ENCODE assay signal across 1 cellular context in genomic region chr20:3980260-3981131, GRCh38.
TF ChIP-seq lines count a peak whose summit lies in the region.

No MANE protein-coding gene starts in this region.

TF ChIP-seq in HepG2, 621 proteins besides CTCF, POLR2A, EP300 and RAD21 (continued from another document and continues in another):
- TF ChIP-seq ZNF512B (CRISPR knock-in tag; IDR thresholded peaks at IDR 0.05; ENCODE audit: borderline replicate concordance) = no peak
- no peak for TF ChIP-seq ZNF7 (CRISPR knock-in tag; IDR thresholded peaks at IDR 0.05)
- peak; percentile 78 for TF ChIP-seq HNF4A (CRISPR knock-in tag; IDR thresholded peaks at IDR 0.05)
- TF ChIP-seq SMC3 (IDR thresholded peaks at IDR 0.05; ENCODE audit: low read length) = peak; percentile 51
- no peak for TF ChIP-seq ZNF468 (CRISPR knock-in tag; IDR thresholded peaks at IDR 0.05)
- TF ChIP-seq MXD4 (CRISPR knock-in tag; IDR thresholded peaks at IDR 0.05) = peak; percentile 37
- peak; percentile 64 for TF ChIP-seq RXRB (CRISPR knock-in tag; IDR thresholded peaks at IDR 0.05; ENCODE audit: borderline replicate concordance)
- no peak for TF ChIP-seq USF2 (IDR thresholded peaks at IDR 0.05; ENCODE audit: low read depth, low read length)
- TF ChIP-seq USF2 (CRISPR knock-in tag; IDR thresholded peaks at IDR 0.05; ENCODE audit: borderline replicate concordance) = no peak
- TF ChIP-seq FOXA1 (IDR thresholded peaks at IDR 0.05) = no peak
- peak; percentile 85 for TF ChIP-seq FOXA1 (CRISPR knock-in tag; IDR thresholded peaks at IDR 0.05)
- TF ChIP-seq ZNF3 (CRISPR knock-in tag; IDR thresholded peaks at IDR 0.05) = no peak
- TF ChIP-seq MZF1 (CRISPR knock-in tag; IDR thresholded peaks at IDR 0.05; ENCODE audit: borderline replicate concordance) = no peak
- peak; percentile 57; the same call in 1 of the 2 replicates for TF ChIP-seq ZNF878 (CRISPR knock-in tag; IDR thresholded peaks at IDR 0.05)
- TF ChIP-seq ZNF414 (CRISPR knock-in tag; IDR thresholded peaks at IDR 0.05) = peak; percentile 62; the same call in 1 of the 2 replicates
- TF ChIP-seq KAT8 (CRISPR knock-in tag; IDR thresholded peaks at IDR 0.05) = peak; percentile 91
- TF ChIP-seq MAZ (IDR thresholded peaks at IDR 0.05; ENCODE audit: borderline replicate concordance, low read depth, low read length) = peak; percentile 93
- peak; percentile 74 for TF ChIP-seq MAZ (CRISPR knock-in tag; IDR thresholded peaks at IDR 0.05; ENCODE audit: low read depth)
- peak; percentile 85; the same call in 1 of the 2 replicates for TF ChIP-seq ZNF350 (CRISPR knock-in tag; IDR thresholded peaks at IDR 0.05; ENCODE audit: borderline replicate concordance, low read depth)
- no peak; the same call in 1 of the 2 replicates for TF ChIP-seq WIZ (CRISPR knock-in tag; IDR thresholded peaks at IDR 0.05)
- 0 out of 2 replicates have a peak, but pooled peaks have one; percentile 51 for TF ChIP-seq ATF2 (CRISPR knock-in tag; IDR thresholded peaks at IDR 0.05)
- peak; percentile 61 for TF ChIP-seq ZNF205 (CRISPR knock-in tag; IDR thresholded peaks at IDR 0.05)
- no peak for TF ChIP-seq ZBTB25 (CRISPR knock-in tag; IDR thresholded peaks at IDR 0.05)
- no peak for TF ChIP-seq SOX6 (IDR thresholded peaks at IDR 0.05)
- TF ChIP-seq SOX6 (CRISPR knock-in tag; IDR thresholded peaks at IDR 0.05) = peak; percentile 67
- TF ChIP-seq KMT2A (CRISPR knock-in tag; IDR thresholded peaks at IDR 0.05) = peak; percentile 69; the same call in 1 of the 2 replicates
- 0 out of 2 replicates have a peak, but pooled peaks have one; percentile 19 for TF ChIP-seq ZNF777 (CRISPR knock-in tag; IDR thresholded peaks at IDR 0.05)
- TF ChIP-seq ZNF639 (CRISPR knock-in tag; conservative IDR thresholded peaks at IDR 0.05) = peak; percentile 72
- TF ChIP-seq ZBTB26 (CRISPR knock-in tag; IDR thresholded peaks at IDR 0.05; ENCODE audit: borderline replicate concordance) = 0 out of 2 replicates have a peak, but pooled peaks have one; percentile 69
- no peak for TF ChIP-seq NONO (IDR thresholded peaks at IDR 0.05)
- TF ChIP-seq NONO (CRISPR knock-in tag; conservative IDR thresholded peaks at IDR 0.05) = peak; percentile 12
- TF ChIP-seq KLF9 (CRISPR knock-in tag; IDR thresholded peaks at IDR 0.05; ENCODE audit: low read depth) = peak; percentile 90
- TF ChIP-seq LCORL (IDR thresholded peaks at IDR 0.05) = 0 out of 2 replicates have a peak, but pooled peaks have one; percentile 5
- TF ChIP-seq LCORL (CRISPR knock-in tag; IDR thresholded peaks at IDR 0.05) = peak; percentile 11; the same call in 1 of the 2 replicates
- peak; percentile 63; the same call in 1 of the 2 replicates for TF ChIP-seq ZKSCAN8 (CRISPR knock-in tag; IDR thresholded peaks at IDR 0.05; ENCODE audit: borderline replicate concordance)
- peak; percentile 70; the same call in 1 of the 2 replicates for TF ChIP-seq HNF1B (CRISPR knock-in tag; IDR thresholded peaks at IDR 0.05)
- peak; percentile 68 for TF ChIP-seq ZNF543 (CRISPR knock-in tag; IDR thresholded peaks at IDR 0.05)
- TF ChIP-seq ZBTB3 (CRISPR knock-in tag; IDR thresholded peaks at IDR 0.05; ENCODE audit: borderline replicate concordance, low read depth) = peak; percentile 83; the same call in 1 of the 2 replicates
- TF ChIP-seq FOXK1 (CRISPR knock-in tag; IDR thresholded peaks at IDR 0.05; ENCODE audit: borderline replicate concordance, low read depth) = peak; percentile 79; the same call in 1 of the 2 replicates
- peak; percentile 58 to 78 for TF ChIP-seq HMGXB4 (CRISPR knock-in tag; IDR thresholded peaks at IDR 0.05; ENCODE audit: borderline replicate concordance in 1 of 2, low read depth in 1 of 2)
- TF ChIP-seq ZNF619 (CRISPR knock-in tag; IDR thresholded peaks at IDR 0.05) = 0 out of 2 replicates have a peak, but pooled peaks have one; percentile 38
- TF ChIP-seq HMG20B (CRISPR knock-in tag; conservative IDR thresholded peaks at IDR 0.05) = peak; percentile 46
- TF ChIP-seq KDM6A (CRISPR knock-in tag; IDR thresholded peaks at IDR 0.05; ENCODE audit: low read depth) = peak; percentile 41; the same call in 1 of the 2 replicates
- 0 out of 2 replicates have a peak, but pooled peaks have one; percentile 38 for TF ChIP-seq ARNT2 (CRISPR knock-in tag; IDR thresholded peaks at IDR 0.05; ENCODE audit: low read depth)
- TF ChIP-seq ZEB1 (IDR thresholded peaks at IDR 0.05; ENCODE audit: insufficient replicate concordance, low read depth) = no peak
- no peak for TF ChIP-seq ZNF251 (CRISPR knock-in tag; IDR thresholded peaks at IDR 0.05)
